ENCODE assay signal across 11 cellular contexts in genomic region chr19:50836543-50837195, GRCh38. TPM values are rescaled to one million over a fixed set of nuclear protein-coding genes. Genes with fewer than 3 reads are reported as not detected.
DNase-seq lines count a peak whose midpoint lies in the region; ATAC-seq and TF ChIP-seq lines count a peak whose summit lies in the region.
"Had no signal": no experiment of that assay in that cellular context is flagged by ENCODE, and none has a peak within 500 bp of the region (broad histone marks: within the 10 kb centered on the region; RNA-seq: fewer than 3 reads in every experiment).

No MANE protein-coding gene starts in this region.

- TF ChIP-seq CTCF in 22Rv1 (IDR thresholded peaks at IDR 0.05) (no peak), GM12864 (IDR thresholded peaks at IDR 0.05; ENCODE audit: low read depth, low read length, missing control alignments) (no peak)

- no peak overlapping the region for H2AK5ac ChIP-seq in mesenchymal stem cell (ENCODE audit: low read length, severe bottlenecking)

- peak overlapping the region; percentile 48 for H2BK15ac ChIP-seq in mesenchymal stem cell (ENCODE audit: low read depth, poor library complexity, severe bottlenecking)

- H2BK5ac ChIP-seq in mesenchymal stem cell (ENCODE audit: low read depth, low read length, poor library complexity, severe bottlenecking) = no peak overlapping the region

- H3K27me3 Mint-ChIP-seq in activated naive CD8-positive, alpha-beta T cell treated with anti-CD3 and anti-CD28 coated beads for 36 hours = peaks cover 64% of the 10 kb centered on the region

- whole genome bisulfite sequencing in mesenchymal stem cell = 71% methylated on average over 19 of the region's 19 CpGs

- no peaks in the 10 kb centered on the region for H3K36me3 Mint-ChIP-seq in activated naive CD8-positive, alpha-beta T cell treated with anti-CD3 and anti-CD28 coated beads for 36 hours

- H3K4me1 Mint-ChIP-seq in activated naive CD8-positive, alpha-beta T cell treated with anti-CD3 and anti-CD28 coated beads for 36 hours = peaks cover 10% of the 10 kb centered on the region

- H3K27ac ChIP-seq in 22Rv1 (peak overlapping the region; percentile 100), mesenchymal stem cell (ENCODE audit: low read length, poor library complexity, severe bottlenecking) (no peak overlapping the region)

- H3K14ac ChIP-seq in mesenchymal stem cell (ENCODE audit: low read length in 2 of 2) = no peak overlapping the region

- H3K4me3 ChIP-seq in GM12864 (ENCODE audit: low read depth, low read length) = peak overlapping the region; percentile 63
- H3K4me3 ChIP-seq in mesenchymal stem cell (ENCODE audit: insufficient read depth in 1 of 2, low read depth in 1 of 2, low read length in 2 of 2) = no peak overlapping the region

- H3K18ac ChIP-seq in mesenchymal stem cell (ENCODE audit: low read depth in 1 of 2, low read length in 2 of 2) = no peak overlapping the region

- H3K4ac ChIP-seq in mesenchymal stem cell (ENCODE audit: low read depth in 1 of 2, low read length in 2 of 2) = no peak overlapping the region

- no peak overlapping the region for H3K23ac ChIP-seq in mesenchymal stem cell (ENCODE audit: low read length in 2 of 2)

- peak overlapping the region; percentile 77 for H3K4me3 Mint-ChIP-seq in activated naive CD8-positive, alpha-beta T cell treated with anti-CD3 and anti-CD28 coated beads for 36 hours

- H2BK120ac ChIP-seq in mesenchymal stem cell (ENCODE audit: low read depth, low read length) = no peak overlapping the region

- H3K9me3 Mint-ChIP-seq in activated naive CD8-positive, alpha-beta T cell treated with anti-CD3 and anti-CD28 coated beads for 36 hours = peaks cover 2% of the 10 kb centered on the region

- in situ Hi-C loops in KBM-7 (cut with MboI; ENCODE audit: low pct_unique_long_range_greater_than_20kb, low sequenced_read_pairs) = no loop called here

- peak overlapping the region; percentile 39 for H4K91ac ChIP-seq in mesenchymal stem cell (ENCODE audit: low read length)

- H3K4me2 ChIP-seq in mesenchymal stem cell (ENCODE audit: low read length, poor library complexity, severe bottlenecking) = no peak overlapping the region

- no peak overlapping the region for H4K8ac ChIP-seq in mesenchymal stem cell (ENCODE audit: low read length)

- no peak overlapping the region for H3K9ac ChIP-seq in mesenchymal stem cell (ENCODE audit: low read length)

- peak overlapping the region; percentile 19 for H3K27ac Mint-ChIP-seq in activated naive CD8-positive, alpha-beta T cell treated with anti-CD3 and anti-CD28 coated beads for 36 hours

- no peaks in the 10 kb centered on the region for H3K4me1 ChIP-seq in mesenchymal stem cell (ENCODE audit: control insufficient read depth, insufficient read depth, low read depth, low read length)

- no peak overlapping the region for H2AFZ ChIP-seq in mesenchymal stem cell (ENCODE audit: low read depth, low read length)

- no peaks in the 10 kb centered on the region for H3K36me3 ChIP-seq in mesenchymal stem cell (ENCODE audit: control insufficient read depth in 1 of 2, insufficient read depth in 2 of 2, low read depth in 1 of 2, low read length in 2 of 2)

- H3K9me3 ChIP-seq in mesenchymal stem cell (ENCODE audit: control insufficient read depth, low read length) = no peaks in the 10 kb centered on the region

- H3K79me1 ChIP-seq in mesenchymal stem cell (replicated peaks; ENCODE audit: low read length, poor library complexity, severe bottlenecking) = no peaks in the 10 kb centered on the region

- no peak for ATAC-seq in HG03439 (IDR thresholded peaks at IDR 0.05; ENCODE audit: unreplicated experiment)

- no peak for DNase-seq in GM12864 (ENCODE audit: low read depth)
- DNase-seq in activated naive CD8-positive, alpha-beta T cell treated with anti-CD3 and anti-CD28 coated beads for 36 hours = no peak
- no peak for DNase-seq in mesenchymal stem cell
- DNase-seq in stimulated activated CD8-positive, alpha-beta memory T cell treated with anti-CD3 and anti-CD28 coated beads, Interleukin-4, amount 100 ng/mL, for 48 hours = no peak
- DNase-seq in DMS114 treated with DMSO at 0.1 percent for 48 hours (lab: John Stamatoyannopoulos, UW; ENCODE audit: unreplicated experiment) = no peak
- DNase-seq in KBM-7 = no peak
- DNase-seq: DMS 273 treated with DMSO at 0.1 percent for 48 hours had no signal

- no peak overlapping the region for H2BK12ac ChIP-seq in mesenchymal stem cell (ENCODE audit: low read length in 2 of 2)

- peaks cover 0 to 51% of the 10 kb centered on the region in 2 experiments for H3K27me3 ChIP-seq in mesenchymal stem cell (ENCODE audit: control insufficient read depth in 1 of 2, insufficient read depth in 1 of 2, low read length in 2 of 2)

RNA-seq across cellular contexts. Expression of gene KLK15, which starts 3.3 kb away (rescaled TPM):
- not detected for total RNA-seq in activated naive CD8-positive, alpha-beta T cell treated with anti-CD3 and anti-CD28 coated beads for 36 hours
- not detected for polyA plus RNA-seq in mesenchymal stem cell (2013, experiment 1 of 2)
- not detected for polyA plus RNA-seq in mesenchymal stem cell (2013, experiment 2 of 2)
- total RNA-seq: frontal cortex, HT1080 had no signal

RNA-seq across cellular contexts. Expression of gene KLK1, which starts 13.1 kb away (rescaled TPM):
- 1 to 10 TPM in 1 of 2 experiments, under 1 TPM in 1; 0.60 to 1.1 TPM for total RNA-seq in activated naive CD8-positive, alpha-beta T cell treated with anti-CD3 and anti-CD28 coated beads for 36 hours
- 0.32 TPM for polyA plus RNA-seq in mesenchymal stem cell (2013, experiment 1 of 2)
- polyA plus RNA-seq in mesenchymal stem cell (2013, experiment 2 of 2) = 0.11 TPM
- total RNA-seq: frontal cortex, HT1080 had no signal

RNA-seq across cellular contexts. Expression of gene KLK3, which starts 18.0 kb away (rescaled TPM):
- not detected for total RNA-seq in activated naive CD8-positive, alpha-beta T cell treated with anti-CD3 and anti-CD28 coated beads for 36 hours
- not detected for polyA plus RNA-seq in mesenchymal stem cell (2013, experiment 1 of 2)
- not detected for polyA plus RNA-seq in mesenchymal stem cell (2013, experiment 2 of 2)
- total RNA-seq: frontal cortex, HT1080 had no signal

RNA-seq across cellular contexts. Expression of gene KLK2, which starts 36.6 kb away (rescaled TPM):
- total RNA-seq in activated naive CD8-positive, alpha-beta T cell treated with anti-CD3 and anti-CD28 coated beads for 36 hours = under 1 TPM; 0.38 to 0.45 TPM
- polyA plus RNA-seq in mesenchymal stem cell (2013, experiment 1 of 2) = not detected
- polyA plus RNA-seq in mesenchymal stem cell (2013, experiment 2 of 2) = not detected
- total RNA-seq: frontal cortex, HT1080 had no signal

RNA-seq across cellular contexts. Expression of gene ACP4, which starts 46.5 kb away (rescaled TPM):
- not detected for total RNA-seq in activated naive CD8-positive, alpha-beta T cell treated with anti-CD3 and anti-CD28 coated beads for 36 hours
- not detected for polyA plus RNA-seq in mesenchymal stem cell (2013, experiment 1 of 2)
- not detected for polyA plus RNA-seq in mesenchymal stem cell (2013, experiment 2 of 2)
- total RNA-seq: frontal cortex, HT1080 had no signal
